12 cellular contexts compared by ENCODE assay signal in genomic region chr7:135757719-135758411, GRCh38. TPM values are rescaled to one million over a fixed set of nuclear protein-coding genes. Genes with fewer than 3 reads are reported as not detected.
DNase-seq lines count a peak whose midpoint lies in the region; ATAC-seq, FAIRE-seq and TF ChIP-seq lines count a peak whose summit lies in the region.
"Had no signal": no experiment of that assay in that cellular context is flagged by ENCODE, and none has a peak within 500 bp of the region (broad histone marks: within the 10 kb centered on the region; RNA-seq: fewer than 3 reads in every experiment).

No MANE protein-coding gene starts in this region.

- H3K9me3 Mint-ChIP-seq in HFFc6, result no peaks in the 10 kb centered on the region
- no peaks in the 10 kb centered on the region for H3K9me3 Mint-ChIP-seq in activated T-cell treated with anti-CD3 and anti-CD28 coated beads, Interleukin-2, amount 50 U/mL, for 24 hours
- H3K9me3 Mint-ChIP-seq: stimulated activated naive CD8-positive, alpha-beta T cell treated with anti-CD3 and anti-CD28 coated beads, Interleukin-15, Interleukin-2, amounts not matched to agents 100 ng/mL and 50 ng/mL, for 24 hours had no signal

- peaks cover 15% of the 10 kb centered on the region for H3K4me1 ChIP-seq in mammary epithelial cell (ENCODE audit: insufficient read depth, low read length)
- peaks cover 0 to 2% of the 10 kb centered on the region in 2 donors for H3K4me1 ChIP-seq in kidney (ENCODE audit: control insufficient read depth in 1 of 2, insufficient read depth in 1 of 2, low read depth in 1 of 2, low read length in 2 of 2)
- H3K4me1 ChIP-seq in stomach, result peaks cover 0 to 9% (median 0%) of the 10 kb centered on the region in 4 donors

- TF ChIP-seq EP300 in stomach (IDR thresholded peaks at IDR 0.05), result no peak

- peak overlapping the region in 2 of 3 experiments; percentile 5 to 11 for H3K4me3 ChIP-seq in mammary epithelial cell (replicated peaks in 1 of 3; ENCODE audit: insufficient read depth in 1 of 3, low read depth in 2 of 3, low read length in 3 of 3)
- H3K4me3 ChIP-seq in kidney (ENCODE audit: low read length in 2 of 2), result peak overlapping the region in 1 of 2 donors; percentile 29
- peak overlapping the region in 1 of 4 donors; percentile 7 for H3K4me3 ChIP-seq in stomach

- no peak overlapping the region for H3K9ac ChIP-seq in mammary epithelial cell (ENCODE audit: insufficient read depth, low read length)
- H3K9ac ChIP-seq in kidney (ENCODE audit: low read length in 2 of 2), result no peak overlapping the region

- FAIRE-seq in kidney (lab: Jason Lieb, UNC), result no peak

- H3K9me3 ChIP-seq in mammary epithelial cell (replicated peaks; ENCODE audit: insufficient read depth, low read length) (no peaks in the 10 kb centered on the region), kidney (ENCODE audit: control insufficient read depth in 1 of 2, low read length in 2 of 2) (no peaks in the 10 kb centered on the region), stomach (no peaks in the 10 kb centered on the region)

- no peaks in the 10 kb centered on the region for H3K36me3 ChIP-seq in mammary epithelial cell (ENCODE audit: insufficient read depth, low read length)
- H3K36me3 ChIP-seq in kidney (ENCODE audit: control insufficient read depth in 1 of 2, insufficient read depth in 2 of 2, low read length in 2 of 2), result no peaks in the 10 kb centered on the region
- H3K36me3 ChIP-seq in stomach, result no peaks in the 10 kb centered on the region

- H3K4me2 ChIP-seq in mammary epithelial cell (ENCODE audit: insufficient read depth, low read depth, low read length), result peak overlapping the region; percentile 63

- dilution Hi-C loops in mammary epithelial cell (cut with HindIII; ENCODE audit: low sequenced_read_pairs), result no loop called here

- CTCF ChIA-PET in mammary epithelial cell (lab: Charles Lee; ENCODE audit: low non-redundant PET), result no interaction called here

- in situ Hi-C loops in mammary epithelial cell (cut with MboI; ENCODE audit: low sequenced_read_pairs in 2 of 2), result no loop called here

- H3K27me3 Mint-ChIP-seq in HFFc6 (ENCODE audit: insufficient read depth), result peaks cover 3% of the 10 kb centered on the region; the same call in 1 of the 2 replicates
- peaks cover 67% of the 10 kb centered on the region for H3K27me3 Mint-ChIP-seq in activated T-cell treated with anti-CD3 and anti-CD28 coated beads, Interleukin-2, amount 50 U/mL, for 24 hours

- ATAC-seq in GM18868 (IDR thresholded peaks at IDR 0.05; ENCODE audit: unreplicated experiment) (no peak), HG02970 (IDR thresholded peaks at IDR 0.05; ENCODE audit: low FRiP score, unreplicated experiment) (no peak)

- intact Hi-C loops in mammary epithelial cell (cut with micrococcal nuclease) (no loop called here), kidney (cut with DNase I) (no loop called here), stomach (cut with DNase I; ENCODE audit: low total_unique reads) (no loop called here)

- H3K27ac ChIP-seq in mammary epithelial cell (ENCODE audit: insufficient read depth, low read depth, low read length), result no peak overlapping the region
- H3K27ac ChIP-seq in kidney (ENCODE audit: low read depth in 2 of 2, low read length in 2 of 2), result peak overlapping the region; percentile 52 to 83
- H3K27ac ChIP-seq in stomach, result peak overlapping the region in 4 of 5 donors; percentile 50 to 67 (median 52)

- H2AFZ ChIP-seq in mammary epithelial cell (ENCODE audit: low read depth, low read length), result peak overlapping the region; percentile 82

- 22% methylated on average over 6 of the region's 8 CpGs for WGBS in mammary epithelial cell (ENCODE audit: low coverage, missing lambda C conversion rate)
- 62 to 68% (median 65%) methylated on average over 8 of the region's 8 CpGs for WGBS in stomach, 5 donors

- peak overlapping the region; percentile 94 for H3K27ac Mint-ChIP-seq in HFFc6
- H3K27ac Mint-ChIP-seq in activated T-cell treated with anti-CD3 and anti-CD28 coated beads, Interleukin-2, amount 50 U/mL, for 24 hours, result no peak overlapping the region
- H3K27ac Mint-ChIP-seq: stimulated activated naive CD8-positive, alpha-beta T cell treated with anti-CD3 and anti-CD28 coated beads, Interleukin-15, Interleukin-2, amounts not matched to agents 100 ng/mL and 50 ng/mL, for 24 hours had no signal

- no peak for TF ChIP-seq CTCF in HFFc6 (IDR thresholded peaks at IDR 0.05)
- TF ChIP-seq CTCF in mammary epithelial cell (conservative IDR thresholded peaks at IDR 0.05 in 1 of 2, IDR thresholded peaks at IDR 0.05 in 1 of 2; ENCODE audit: extremely low read depth in 1 of 2, insufficient read depth in 1 of 2, low read depth in 1 of 2, low read length in 2 of 2), result no peak
- TF ChIP-seq CTCF in kidney (IDR thresholded peaks at IDR 0.05; ENCODE audit: borderline replicate concordance, extremely low read depth, insufficient read depth), result no peak
- TF ChIP-seq CTCF in stomach (IDR thresholded peaks at IDR 0.05), result no peak

- H3K27me3 ChIP-seq in mammary epithelial cell (ENCODE audit: insufficient read depth, low read length) (no peaks in the 10 kb centered on the region), stomach (peaks cover 0 to 5% (median 0%) of the 10 kb centered on the region in 3 donors)

- H4K20me1 ChIP-seq in mammary epithelial cell (ENCODE audit: insufficient read depth, low read length), result no peaks in the 10 kb centered on the region

- peak overlapping the region; percentile 73 for H3K4me3 Mint-ChIP-seq in HFFc6
- H3K4me3 Mint-ChIP-seq in activated T-cell treated with anti-CD3 and anti-CD28 coated beads, Interleukin-2, amount 50 U/mL, for 24 hours, result no peak overlapping the region
- H3K4me3 Mint-ChIP-seq: stimulated activated naive CD8-positive, alpha-beta T cell treated with anti-CD3 and anti-CD28 coated beads, Interleukin-15, Interleukin-2, amounts not matched to agents 100 ng/mL and 50 ng/mL, for 24 hours had no signal

- peaks cover 42% of the 10 kb centered on the region for H3K4me1 Mint-ChIP-seq in HFFc6 (ENCODE audit: low read depth)
- H3K4me1 Mint-ChIP-seq in activated T-cell treated with anti-CD3 and anti-CD28 coated beads, Interleukin-2, amount 50 U/mL, for 24 hours (ENCODE audit: low read depth), result no peaks in the 10 kb centered on the region

- TF ChIP-seq POLR2A in stomach (IDR thresholded peaks at IDR 0.05), result no peak

- no peaks in the 10 kb centered on the region for H3K79me2 ChIP-seq in mammary epithelial cell (ENCODE audit: insufficient read depth, low read length)

- BruUV-seq in mammary epithelial cell (replicated peaks; lab: Mats Ljungman, UMichigan), result no TSS peak

- peaks cover 9% of the 10 kb centered on the region; the same call in 1 of the 2 replicates for H3K36me3 Mint-ChIP-seq in HFFc6 (ENCODE audit: low read depth)
- H3K36me3 Mint-ChIP-seq in activated T-cell treated with anti-CD3 and anti-CD28 coated beads, Interleukin-2, amount 50 U/mL, for 24 hours (ENCODE audit: low read depth), result no peaks in the 10 kb centered on the region

- DNase-seq in HFFc6 (peak; percentile 30), mammary epithelial cell (peak; percentile 33), kidney (peak; percentile 78), stomach (no peak), glomerular visceral epithelial cell (ENCODE audit: extremely low spot score) (no peak)
- no peak for DNase-seq in activated T-cell treated with anti-CD3 and anti-CD28 coated beads, Interleukin-2, amount 50 U/mL, for 24 hours
- DNase-seq: GF-D8, NCI-H146 had no signal

RNA-seq across cellular contexts. Expression of gene FAM180A, which starts 9.3 kb away (rescaled TPM):
- 10 to 100 TPM in 5 of 6 experiments, 1 to 10 TPM in 1; 5.6 to 61.9 (median 53.3) TPM for total RNA-seq in HFFc6 (2021; fragmentation: NEBNext Ultra II Directional; extraction: Animal tissue kit (Norgen Biotek cat#: 25700))
- total RNA-seq in mammary epithelial cell (not detected), kidney (1.7 TPM), stomach (1 to 10 TPM in 1 of 5 donors, not detected in 4; 5.8 TPM)
- polyA plus RNA-seq in mammary epithelial cell (not detected), kidney (ENCODE audit: insufficient read depth, low read depth, low replicate concordance) (2.2 TPM), stomach (1 to 10 TPM in 1 of 3 donors, under 1 TPM in 2; 0.08 to 2.1 (median 0.75) TPM)
- polyA minus RNA-seq in mammary epithelial cell, result not detected
- total RNA-seq: epithelial cell of proximal tubule had no signal

RNA-seq across cellular contexts. Expression of gene SLC13A4, which starts 29.9 kb away (rescaled TPM):
- total RNA-seq in HFFc6 (2021; fragmentation: NEBNext Ultra II Directional; extraction: Animal tissue kit (Norgen Biotek cat#: 25700)), result 1 to 10 TPM in 1 of 6 experiments, under 1 TPM in 4, not detected in 1; 0.24 to 1.2 (median 0.68) TPM
- not detected for total RNA-seq in mammary epithelial cell
- polyA plus RNA-seq in mammary epithelial cell, result 0.06 TPM
- not detected for polyA minus RNA-seq in mammary epithelial cell
- not detected for total RNA-seq in kidney
- polyA plus RNA-seq in kidney (ENCODE audit: insufficient read depth, low read depth, low replicate concordance), result not detected
- total RNA-seq in stomach, result not detected
- polyA plus RNA-seq in stomach, result 1 to 10 TPM in 2 of 3 donors, under 1 TPM in 1; 0.31 to 1.7 (median 1.6) TPM
- total RNA-seq: epithelial cell of proximal tubule had no signal

Comparison
In these comparisons a context has a peak if more than half of its experiments do, and no peak if none do; other contexts are left out.
1. DNase-seq: peak in HFFc6 (single experiment), mammary epithelial cell (single experiment) and kidney (single experiment); none in stomach (single experiment), activated T-cell treated with anti-CD3 and anti-CD28 coated beads, Interleukin-2, amount 50 U/mL, for 24 hours (single experiment) and glomerular visceral epithelial cell (single experiment).